In genomic region chr6:32194825-32195651, GRCh38 we compare ENCODE assay signal across 8 cellular contexts. TPM values are rescaled to one million over a fixed set of nuclear protein-coding genes. Genes with fewer than 3 reads are reported as not detected.
A peak's percentile ranks its signal among the peaks of the same experiment; 100 is the strongest.
DNase-seq lines count a peak whose midpoint lies in the region; ATAC-seq and FAIRE-seq lines count a peak whose summit lies in the region.

No MANE protein-coding gene starts in this region.

- H3K9me3 ChIP-seq in mesodermal cell (ENCODE audit: control insufficient read depth, low read length), result no peaks in the 10 kb centered on the region

- H3K4me3 ChIP-seq in mesodermal cell (ENCODE audit: extremely low read depth, insufficient read depth, low read length, poor library complexity, severe bottlenecking), result peak overlapping the region; percentile 29

- no peaks in the 10 kb centered on the region for H3K36me3 ChIP-seq in mesodermal cell (ENCODE audit: control insufficient read depth, insufficient read depth, low read length)

- 21 to 27% methylated on average over 9 to 13 of the region's 15 CpGs for WGBS in mesodermal cell (ENCODE audit: insufficient coverage in 2 of 2), 2 experiments

- FAIRE-seq in urothelium cell line (lab: Jason Lieb, UNC), result peak; percentile 40

- H3K4me1 ChIP-seq in mesodermal cell (ENCODE audit: control insufficient read depth, insufficient read depth, low read length, poor library complexity, severe bottlenecking), result peaks cover 49% of the 10 kb centered on the region

- DNase-seq in NCI-H2171 treated with DMSO at 0.1 percent for 48 hours (lab: John Stamatoyannopoulos, UW), result peak; percentile 73
- DNase-seq in NCI-H2171 (lab: John Stamatoyannopoulos, UW), result no peak
- DNase-seq in RKO (ENCODE audit: low spot score), result peak; percentile 78
- DNase-seq in urothelium cell line (ENCODE audit: low spot score), result no peak

- ATAC-seq in HG02852 (IDR thresholded peaks at IDR 0.05; ENCODE audit: unreplicated experiment) (peak; percentile 71), HG02798 (IDR thresholded peaks at IDR 0.05; ENCODE audit: poor library complexity, unreplicated experiment) (no peak)

- peak overlapping the region; percentile 98 for H3K27ac ChIP-seq in cingulate gyrus (ENCODE audit: low read depth, low read length)
- H3K27ac ChIP-seq in mesodermal cell (ENCODE audit: low read depth, low read length, severe bottlenecking), result peak overlapping the region; percentile 85

RNA-seq across cellular contexts. Expression of gene GPSM3, which starts 2.6 kb away (rescaled TPM):
- polyA plus RNA-seq in mesodermal cell (2013, experiment 1 of 2), result 47.5 TPM
- 35.1 TPM for polyA plus RNA-seq in mesodermal cell (2013, experiment 2 of 2)

RNA-seq across cellular contexts. Expression of gene PBX2, which starts 5.0 kb away (rescaled TPM):
- polyA plus RNA-seq in mesodermal cell (2013, experiment 1 of 2), result 227 TPM
- polyA plus RNA-seq in mesodermal cell (2013, experiment 2 of 2), result 188 TPM

RNA-seq across cellular contexts. Expression of gene AGER, which starts 11.0 kb away (rescaled TPM):
- 23.7 TPM for polyA plus RNA-seq in mesodermal cell (2013, experiment 1 of 2)
- 19.3 TPM for polyA plus RNA-seq in mesodermal cell (2013, experiment 2 of 2)

RNA-seq across cellular contexts. Expression of gene RNF5, which starts 16.8 kb away (rescaled TPM):
- 101 TPM for polyA plus RNA-seq in mesodermal cell (2013, experiment 1 of 2)
- polyA plus RNA-seq in mesodermal cell (2013, experiment 2 of 2), result 85.4 TPM

RNA-seq across cellular contexts. Expression of gene AGPAT1, which starts 19.2 kb away (rescaled TPM):
- polyA plus RNA-seq in mesodermal cell (2013, experiment 1 of 2), result 123 TPM
- polyA plus RNA-seq in mesodermal cell (2013, experiment 2 of 2), result 98.6 TPM

Comparison
In these comparisons a context has a peak if more than half of its experiments do, and no peak if none do; other contexts are left out.
1. DNase-seq: peak in NCI-H2171 treated with DMSO at 0.1 percent for 48 hours (single experiment) and RKO (single experiment); none in NCI-H2171 (single experiment) and urothelium cell line (single experiment).